In genomic region chr14:50791201-50791600, GRCh38 we compare ENCODE assay signal across 11 cellular contexts. TPM values are rescaled to one million over a fixed set of nuclear protein-coding genes. Genes with fewer than 3 reads are reported as not detected.
DNase-seq lines count a peak whose midpoint lies in the region; ATAC-seq, FAIRE-seq and TF ChIP-seq lines count a peak whose summit lies in the region.
"Had no signal": no experiment of that assay in that cellular context is flagged by ENCODE, and none has a peak within 500 bp of the region (broad histone marks: within the 10 kb centered on the region; RNA-seq: fewer than 3 reads in every experiment).

No MANE protein-coding gene starts in this region.

- H3K27ac Mint-ChIP-seq in memory B cell, result peak overlapping the region; percentile 91

- peaks cover 2 to 18% of the 10 kb centered on the region in 2 donors for H3K4me1 ChIP-seq in neuronal stem cell (ENCODE audit: control insufficient read depth in 2 of 2, insufficient read depth in 1 of 2, low read depth in 1 of 2, low read length in 2 of 2)

- H3K36me3 ChIP-seq in neuronal stem cell (replicated peaks in 1 of 2; ENCODE audit: control insufficient read depth in 2 of 2, insufficient read depth in 2 of 2, low read length in 2 of 2), result peaks cover 4 to 93% of the 10 kb centered on the region in 2 donors

- H3K23ac ChIP-seq in neuronal stem cell (ENCODE audit: low read depth, low read length, poor library complexity), result no peak overlapping the region

- no peak overlapping the region for H2BK120ac ChIP-seq in neuronal stem cell (ENCODE audit: low read depth, low read length)

- no peaks in the 10 kb centered on the region for H3K27me3 ChIP-seq in neuronal stem cell (ENCODE audit: control insufficient read depth in 3 of 3, insufficient read depth in 3 of 3, low read depth in 1 of 3, low read length in 3 of 3)

- H3K4me3 Mint-ChIP-seq in memory B cell, result peak overlapping the region; percentile 65
- H3K4me3 Mint-ChIP-seq: nephron progenitor cell had no signal

- H3K4me1 Mint-ChIP-seq in memory B cell, result peaks cover 67% of the 10 kb centered on the region

- no peak overlapping the region for H2BK12ac ChIP-seq in neuronal stem cell (ENCODE audit: low read length)

- no peak overlapping the region for H2BK5ac ChIP-seq in neuronal stem cell (ENCODE audit: low read length)

- FAIRE-seq in GM12891 (lab: Jason Lieb, UNC), result peak; percentile 61

- DNase-seq in GM12891 (ENCODE audit: insufficient read length, low spot score) (no peak), memory B cell (ENCODE audit: low spot score in 2 of 2) (no peak), NCI-H446 treated with DMSO at 0.1 percent for 48 hours (lab: John Stamatoyannopoulos, UW) (no peak), neuronal stem cell (ENCODE audit: low spot score) (no peak), NCI-H2227 treated with DMSO at 0.1 percent for 48 hours (lab: John Stamatoyannopoulos, UW) (no peak)
- DNase-seq: DND-41, nephron progenitor cell had no signal

- H3K9me3 Mint-ChIP-seq in memory B cell, result no peaks in the 10 kb centered on the region
- H3K9me3 Mint-ChIP-seq: nephron progenitor cell had no signal

- ATAC-seq in GM21360 (IDR thresholded peaks at IDR 0.05; ENCODE audit: unreplicated experiment), result peak; percentile 30
- ATAC-seq in HG03139 (IDR thresholded peaks at IDR 0.05; ENCODE audit: unreplicated experiment), result peak; percentile 32
- no peak for ATAC-seq in memory B cell (ENCODE audit: low read depth)
- no peak for ATAC-seq in GM21737 (IDR thresholded peaks at IDR 0.05; ENCODE audit: unreplicated experiment)
- ATAC-seq: SK-N-SH treated with all-trans-retinoic acid at 6 μM for 48 hours had no signal

- no peak overlapping the region for H3K4me2 ChIP-seq in neuronal stem cell (ENCODE audit: insufficient read depth, low read length, poor library complexity, severe bottlenecking)

- H3K9me3 ChIP-seq in neuronal stem cell (replicated peaks in 1 of 2; ENCODE audit: control insufficient read depth in 2 of 2, insufficient read depth in 1 of 2, low read depth in 1 of 2, low read length in 2 of 2), result no peaks in the 10 kb centered on the region

- H3K18ac ChIP-seq in neuronal stem cell (ENCODE audit: low read length), result no peak overlapping the region

- no peak overlapping the region for H3K9ac ChIP-seq in neuronal stem cell (ENCODE audit: low read depth, low read length, poor library complexity)

- no peak overlapping the region for H2BK15ac ChIP-seq in neuronal stem cell (ENCODE audit: low read length)

- H4K91ac ChIP-seq in neuronal stem cell (ENCODE audit: low read depth, low read length, poor library complexity), result no peak overlapping the region

- peaks cover 2% of the 10 kb centered on the region for H3K79me1 ChIP-seq in neuronal stem cell (ENCODE audit: low read depth, low read length)

- peaks cover 4% of the 10 kb centered on the region for H3K36me3 Mint-ChIP-seq in memory B cell

- no peak overlapping the region for H2AFZ ChIP-seq in neuronal stem cell (ENCODE audit: low read length)

- no peak overlapping the region for H3K14ac ChIP-seq in neuronal stem cell (ENCODE audit: low read length)

- WGBS in neuronal stem cell (ENCODE audit: extremely low coverage in 2 of 2, insufficient read length in 2 of 2, insufficient replicate concordance in 1 of 2), 2 donors, result no CpG with 5 or more reads among the region's 3 CpGs

- no peak overlapping the region for H4K8ac ChIP-seq in neuronal stem cell (ENCODE audit: low read depth, low read length)

- H3K4ac ChIP-seq in neuronal stem cell (ENCODE audit: low read length), result no peak overlapping the region

- H3K4me3 ChIP-seq in neuronal stem cell (ENCODE audit: low read length in 2 of 2), result no peak overlapping the region

- no peaks in the 10 kb centered on the region for H3K27me3 Mint-ChIP-seq in memory B cell

- no peak overlapping the region for H2AK5ac ChIP-seq in neuronal stem cell (ENCODE audit: low read depth, low read length)

- TF ChIP-seq POLR2A in GM12891 (IDR thresholded peaks at IDR 0.05; ENCODE audit: low read depth, low read length), result no peak

- no peak overlapping the region for H3K27ac ChIP-seq in neuronal stem cell (replicated peaks; ENCODE audit: low read length)

TF ChIP-seq in GM12891, 5 proteins besides CTCF, POLR2A, EP300 and RAD21:
- TF ChIP-seq POLR2AphosphoS5 (IDR thresholded peaks at IDR 0.05; ENCODE audit: low read depth, low read length) (no peak), SPI1 (IDR thresholded peaks at IDR 0.05; ENCODE audit: low read depth, low read length) (0 out of 2 replicates have a peak, but pooled peaks have one; percentile 30), PAX5 (IDR thresholded peaks at IDR 0.05; ENCODE audit: insufficient read depth, low read length, severe bottlenecking) (no peak)

RNA-seq across cellular contexts. Expression of gene NIN, which starts 39.8 kb away (rescaled TPM):
- polyA plus RNA-seq in GM12891 (2012; ENCODE audit: low read depth, missing spikeins), result 41.6 TPM
- polyA plus RNA-seq in neuronal stem cell (2013, experiment 1 of 2), result 16.7 TPM
- 17.6 TPM for polyA plus RNA-seq in neuronal stem cell (2013, experiment 2 of 2)

Comparison
In these comparisons a context has a peak if more than half of its experiments do, and no peak if none do; other contexts are left out.
1. ATAC-seq: peak in GM21360 (single experiment) and HG03139 (single experiment); none in memory B cell (single experiment) and GM21737 (single experiment).